In genomic region chr20:22531756-22532155, GRCh38 we compare ENCODE assay signal across 1 cellular context.
TF ChIP-seq lines count a peak whose summit lies in the region.

No MANE protein-coding gene starts in this region.

TF ChIP-seq in HepG2, 621 proteins besides CTCF, POLR2A, EP300 and RAD21 (continued from another document):
- TF ChIP-seq ZNF710 (CRISPR knock-in tag; IDR thresholded peaks at IDR 0.05; ENCODE audit: borderline replicate concordance) = peak; percentile 41; the same call in 1 of the 2 replicates
- TF ChIP-seq CREBL2 (CRISPR knock-in tag; IDR thresholded peaks at IDR 0.05; ENCODE audit: borderline replicate concordance) = no peak
- no peak for TF ChIP-seq ZC3H4 (CRISPR knock-in tag; IDR thresholded peaks at IDR 0.05; ENCODE audit: borderline replicate concordance)
- TF ChIP-seq GATAD2A (CRISPR knock-in tag; IDR thresholded peaks at IDR 0.05) = peak; percentile 27; the same call in 1 of the 2 replicates
- TF ChIP-seq HNRNPH1 (optimal IDR thresholded peaks at IDR 0.05; ENCODE audit: low read depth, low read length) = no peak
- TF ChIP-seq AFF4 (CRISPR knock-in tag; IDR thresholded peaks at IDR 0.05) = no peak
- TF ChIP-seq SP1 (IDR thresholded peaks at IDR 0.05) = no peak
- TF ChIP-seq SP1 (CRISPR knock-in tag; IDR thresholded peaks at IDR 0.05) = no peak
- no peak for TF ChIP-seq RORA (CRISPR knock-in tag; IDR thresholded peaks at IDR 0.05)
- TF ChIP-seq ZBTB2 (CRISPR knock-in tag; IDR thresholded peaks at IDR 0.05; ENCODE audit: low read depth) = no peak
- TF ChIP-seq ZNF337 (CRISPR knock-in tag; IDR thresholded peaks at IDR 0.05; ENCODE audit: borderline replicate concordance, low read depth) = no peak
- no peak for TF ChIP-seq SIX4 (CRISPR knock-in tag; IDR thresholded peaks at IDR 0.05)
- peak; percentile 52 for TF ChIP-seq HNRNPK (IDR thresholded peaks at IDR 0.05; ENCODE audit: low read depth, low read length, poor library complexity, severe bottlenecking)
- TF ChIP-seq SOX13 (IDR thresholded peaks at IDR 0.05) = no peak
- 0 out of 4 replicates have a peak, but pooled peaks of 1 of the 2 experiments have one; percentile 23 for TF ChIP-seq SOX13 (CRISPR knock-in tag; conservative IDR thresholded peaks at IDR 0.05 in 1 of 2, IDR thresholded peaks at IDR 0.05 in 1 of 2)
- no peak for TF ChIP-seq HNF1A (IDR thresholded peaks at IDR 0.05; ENCODE audit: low read depth)
- TF ChIP-seq HNF1A (CRISPR knock-in tag; IDR thresholded peaks at IDR 0.05; ENCODE audit: borderline replicate concordance) = no peak
- no peak for TF ChIP-seq TOPORS (CRISPR knock-in tag; IDR thresholded peaks at IDR 0.05)
